ENCODE assay signal across 6 cellular contexts in genomic region chr1:155225404-155225759, GRCh38. TPM values are rescaled to one million over a fixed set of nuclear protein-coding genes. Genes with fewer than 3 reads are reported as not detected.
DNase-seq lines count a peak whose midpoint lies in the region; ATAC-seq and TF ChIP-seq lines count a peak whose summit lies in the region.
"Not testable (repeated sequence)": the region's sequence is repeated elsewhere in the genome, so short reads cannot be mapped to it uniquely, and the experiment has no call there.

No MANE protein-coding gene starts in this region.

- intact Hi-C loops in HCT116 (cut with micrococcal nuclease); esophagus squamous epithelium (cut with DNase I): not testable (repeated sequence)

- TF ChIP-seq POLR2A in HCT116 (IDR thresholded peaks at IDR 0.05; ENCODE audit: borderline replicate concordance, extremely low read depth, insufficient read depth, insufficient read length); esophagus squamous epithelium (IDR thresholded peaks at IDR 0.05): not testable (repeated sequence)

- BruUV-seq in HCT116 (replicated peaks; lab: Mats Ljungman, UMichigan): not testable (repeated sequence)

- not testable (repeated sequence) for H3K4me3 Mint-ChIP-seq in T-cell; osteocyte (ENCODE audit: unreplicated experiment)
- H3K4me3 Mint-ChIP-seq in activated naive CD4-positive, alpha-beta T cell treated with anti-CD3 and anti-CD28 coated beads, Interleukin-2, amount 50 U/mL, for 24 hours: peak overlapping the region; percentile 36

- not testable (repeated sequence) for H3K9me2 ChIP-seq in HCT116 (ENCODE audit: insufficient read depth)

- not testable (repeated sequence) for H3K36me3 Mint-ChIP-seq in T-cell; activated naive CD4-positive, alpha-beta T cell treated with anti-CD3 and anti-CD28 coated beads, Interleukin-2, amount 50 U/mL, for 24 hours; osteocyte (ENCODE audit: unreplicated experiment)

- not testable (repeated sequence) for H3K4me3 ChIP-seq in HCT116 (replicated peaks in 1 of 2; ENCODE audit: low read depth in 1 of 2, low read length in 2 of 2); esophagus squamous epithelium

- POLR2A ChIA-PET in HCT116 (lab: Charles Lee): interaction anchor here (1.4 to 3.0 kb wide), 2 partner anchors 31 to 50 kb away, joined by 4 to 14 read pairs; no protein-coding TSS in a partner anchor
- POLR2A ChIA-PET in T-cell (lab: Charles Lee): interaction anchor here in 1 of 2 donors (0.6 kb wide), 1 partner anchor 9 kb away, joined by 3 read pairs; no protein-coding TSS in a partner anchor

- TF ChIP-seq CTCF in 22Rv1 (IDR thresholded peaks at IDR 0.05); HCT116 (IDR thresholded peaks at IDR 0.05 in 2 of 3, conservative IDR thresholded peaks at IDR 0.05 in 1 of 3; ENCODE audit: borderline replicate concordance in 1 of 3, insufficient read depth in 1 of 3, low read depth in 2 of 3, low read length in 2 of 3); esophagus squamous epithelium (IDR thresholded peaks at IDR 0.05); osteocyte (IDR thresholded peaks at IDR 0.05): not testable (repeated sequence)

- CTCF ChIA-PET in HCT116 (lab: Charles Lee) (interaction anchor here (2.1 to 2.8 kb wide), 2 partner anchors 32 to 52 kb away, joined by 7 to 9 read pairs; partner anchors contain the start of genes KRTCAP2 and TRIM46), T-cell (lab: Charles Lee) (interaction anchor here (0.7 to 2.5 kb wide), 4 partner anchors 18 to 98 kb away, joined by 4 to 16 read pairs (median 4); partner anchors contain the start of gene KRTCAP2 (in 1 of the 2))

- DNase-seq in HCT116 (ENCODE audit: low read depth, low spot score); T-cell; esophagus squamous epithelium (lab: John Stamatoyannopoulos, UW); osteocyte (ENCODE audit: extremely low spot score, unreplicated experiment): not testable (repeated sequence)

- not testable (repeated sequence) for TF ChIP-seq RAD21 in HCT116 (IDR thresholded peaks at IDR 0.05; ENCODE audit: low read depth)

- 88 to 93% methylated on average over 8 of the region's 8 CpGs for WGBS in esophagus squamous epithelium, 2 donors

- not testable (repeated sequence) for ATAC-seq in HCT116; T-cell (replicated peaks in 1 of 4)

- not testable (repeated sequence) for H3K9me3 ChIP-seq in HCT116 (ENCODE audit: control insufficient read depth in 1 of 2, insufficient read depth in 1 of 2, low read depth in 1 of 2, low read length in 2 of 2); esophagus squamous epithelium

- peaks cover 22 to 38% (median 34%) of the 10 kb centered on the region in 3 donors for H3K4me1 Mint-ChIP-seq in T-cell
- H3K4me1 Mint-ChIP-seq in activated naive CD4-positive, alpha-beta T cell treated with anti-CD3 and anti-CD28 coated beads, Interleukin-2, amount 50 U/mL, for 24 hours: peaks cover 22% of the 10 kb centered on the region
- H3K4me1 Mint-ChIP-seq in osteocyte (ENCODE audit: unreplicated experiment): peaks cover 33% of the 10 kb centered on the region

- H3K27me3 ChIP-seq in HCT116 (ENCODE audit: insufficient read depth, low read length); esophagus squamous epithelium: not testable (repeated sequence)

- not testable (repeated sequence) for H3K27me3 Mint-ChIP-seq in T-cell; activated naive CD4-positive, alpha-beta T cell treated with anti-CD3 and anti-CD28 coated beads, Interleukin-2, amount 50 U/mL, for 24 hours; osteocyte (ENCODE audit: unreplicated experiment)

- peak overlapping the region; percentile 61 to 95 for H3K27ac Mint-ChIP-seq in T-cell
- not testable (repeated sequence) for H3K27ac Mint-ChIP-seq in activated naive CD4-positive, alpha-beta T cell treated with anti-CD3 and anti-CD28 coated beads, Interleukin-2, amount 50 U/mL, for 24 hours
- peak overlapping the region; percentile 93 for H3K27ac Mint-ChIP-seq in osteocyte (ENCODE audit: unreplicated experiment)

- H3K27ac ChIP-seq in 22Rv1 (peak overlapping the region; percentile 99), HCT116 (ENCODE audit: low read depth, low read length) (peak overlapping the region; percentile 95; the same call in 1 of the 2 replicates), esophagus squamous epithelium (peak overlapping the region; percentile 17 to 92 (median 51))

- RAD21 ChIA-PET in HCT116 (lab: Charles Lee; ENCODE audit: low non-redundant PET in 1 of 2, low total read pairs in 2 of 2, uncharacterized antibody in 2 of 2, unreplicated experiment in 2 of 2): not testable (repeated sequence)

- H3K36me3 ChIP-seq in HCT116 (ENCODE audit: control insufficient read depth in 1 of 2, insufficient read depth in 2 of 2, low read length in 2 of 2); esophagus squamous epithelium: not testable (repeated sequence)

- H3K4me2 ChIP-seq in HCT116 (ENCODE audit: low read length): peak overlapping the region; percentile 88; the same call in 1 of the 2 replicates

- H3K9ac ChIP-seq in HCT116 (ENCODE audit: low read length): not testable (repeated sequence)

- H3K4me1 ChIP-seq in HCT116 (ENCODE audit: control insufficient read depth in 1 of 2, insufficient read depth in 2 of 2, low read length in 2 of 2) (peaks cover 17 to 43% of the 10 kb centered on the region in 2 experiments), esophagus squamous epithelium (peaks cover 14 to 43% (median 17%) of the 10 kb centered on the region in 3 donors)

- not testable (repeated sequence) for H4K20me1 ChIP-seq in HCT116 (ENCODE audit: insufficient read depth)

- not testable (repeated sequence) for H2AFZ ChIP-seq in HCT116 (ENCODE audit: low read depth, low read length, poor library complexity, severe bottlenecking)

- H3K9me3 Mint-ChIP-seq in T-cell; activated naive CD4-positive, alpha-beta T cell treated with anti-CD3 and anti-CD28 coated beads, Interleukin-2, amount 50 U/mL, for 24 hours; osteocyte (ENCODE audit: unreplicated experiment): not testable (repeated sequence)

- peaks cover 11% of the 10 kb centered on the region for H3K79me2 ChIP-seq in HCT116 (ENCODE audit: insufficient read depth, low read length)

RNA-seq across cellular contexts. Expression of gene MTX1, which starts 16.9 kb away (rescaled TPM):
- 69.1 TPM for total RNA-seq in HCT116 (2021; ENCODE audit: unreplicated experiment)
- polyA plus RNA-seq in HCT116 (2012): 94.7 and 108 TPM in 2 replicates
- total RNA-seq in T-cell: 10 to 100 TPM; 20.4 to 28.4 (median 25.1) TPM
- 10 to 100 TPM; 34.0 to 59.1 (median 42.9) TPM for total RNA-seq in esophagus squamous epithelium
- 31.9 and 33.2 TPM in 2 replicates for total RNA-seq in osteocyte

RNA-seq across cellular contexts. Expression of gene THBS3, which starts 17.7 kb away (rescaled TPM):
- total RNA-seq in HCT116 (2021; ENCODE audit: unreplicated experiment) (15.9 TPM), T-cell (10 to 100 TPM; 24.1 to 43.9 (median 34.0) TPM), esophagus squamous epithelium (10 to 100 TPM in 3 of 4 donors, 1 to 10 TPM in 1; 8.7 to 18.5 (median 11.1) TPM), osteocyte (55.4 and 57.2 TPM in 2 replicates)
- polyA plus RNA-seq in HCT116 (2012): 14.3 and 14.5 TPM in 2 replicates

RNA-seq across cellular contexts. Expression of gene ENTREP3, which starts 29.9 kb away (rescaled TPM):
- 69.9 TPM for total RNA-seq in HCT116 (2021; ENCODE audit: unreplicated experiment)
- 41.9 and 50.3 TPM in 2 replicates for polyA plus RNA-seq in HCT116 (2012)
- total RNA-seq in T-cell: 10 to 100 TPM; 10.2 to 17.3 (median 15.5) TPM
- total RNA-seq in esophagus squamous epithelium: 10 to 100 TPM; 10.5 to 27.9 (median 16.1) TPM
- total RNA-seq in osteocyte: 36.6 and 37.6 TPM in 2 replicates

RNA-seq across cellular contexts. Expression of gene SCAMP3, which starts 36.8 kb away (rescaled TPM):
- total RNA-seq in HCT116 (2021; ENCODE audit: unreplicated experiment) (64.2 TPM), T-cell (100 to 1,000 TPM in 2 of 5 donors, 10 to 100 TPM in 3; 54.7 to 101 (median 97.4) TPM), esophagus squamous epithelium (10 to 100 TPM; 56.8 to 72.2 (median 60.1) TPM), osteocyte (73.7 and 74.6 TPM in 2 replicates)
- 69.6 and 72.5 TPM in 2 replicates for polyA plus RNA-seq in HCT116 (2012)

RNA-seq across cellular contexts. Expression of gene CLK2, which starts 47.9 kb away (rescaled TPM):
- total RNA-seq in HCT116 (2021; ENCODE audit: unreplicated experiment) (72.6 TPM), T-cell (100 to 1,000 TPM in 3 of 5 donors, 10 to 100 TPM in 2; 76.4 to 123 (median 110) TPM), esophagus squamous epithelium (10 to 100 TPM; 21.9 to 35.1 (median 25.6) TPM), osteocyte (53.7 and 63.5 TPM in 2 replicates)
- polyA plus RNA-seq in HCT116 (2012): 59.5 and 63.3 TPM in 2 replicates
